In genomic region chr2:200702646-200703118, GRCh38 we compare ENCODE assay signal across 10 cellular contexts.
DNase-seq lines count a peak whose midpoint lies in the region; ATAC-seq and TF ChIP-seq lines count a peak whose summit lies in the region.
"Had no signal": no experiment of that assay in that cellular context is flagged by ENCODE, and none has a peak within 500 bp of the region (broad histone marks: within the 10 kb centered on the region; RNA-seq: fewer than 3 reads in every experiment).

No MANE protein-coding gene starts in this region.

- no peak overlapping the region for H3K4me3 Mint-ChIP-seq in activated T-cell treated with anti-CD3 and anti-CD28 coated beads, Interleukin-2, amount 50 U/mL, for 4 hours
- H3K4me3 Mint-ChIP-seq in stimulated activated naive CD8-positive, alpha-beta T cell treated with anti-CD3 and anti-CD28 coated beads, Interleukin-15, amount 100 ng/mL, for 72 hours, result peak overlapping the region in 1 of 2 donors; percentile 53
- H3K4me3 Mint-ChIP-seq: neural crest cell had no signal

- peaks cover 18% of the 10 kb centered on the region for H3K4me1 Mint-ChIP-seq in activated T-cell treated with anti-CD3 and anti-CD28 coated beads, Interleukin-2, amount 50 U/mL, for 4 hours (ENCODE audit: low read depth)
- H3K4me1 Mint-ChIP-seq in stimulated activated naive CD8-positive, alpha-beta T cell treated with anti-CD3 and anti-CD28 coated beads, Interleukin-15, amount 100 ng/mL, for 72 hours, result peaks cover 31% of the 10 kb centered on the region
- H3K4me1 Mint-ChIP-seq: neural crest cell had no signal

- peak; percentile 71 for DNase-seq in activated naive CD4-positive, alpha-beta T cell treated with Interleukin-2 at 50 U/mL for 16 hours
- DNase-seq in activated naive CD4-positive, alpha-beta T cell (lab: John Stamatoyannopoulos, UW), result no peak
- peak; percentile 50 for DNase-seq in activated T-cell treated with anti-CD3 and anti-CD28 coated beads, Interleukin-2, amount 50 U/mL, for 4 hours
- peak; percentile 38 to 62 for DNase-seq in stimulated activated naive CD8-positive, alpha-beta T cell treated with anti-CD3 and anti-CD28 coated beads, Interleukin-15, amount 100 ng/mL, for 72 hours
- DNase-seq in NCI-H510A (lab: John Stamatoyannopoulos, UW) (no peak), NCI-H1105 (lab: John Stamatoyannopoulos, UW) (no peak), MG63 (no peak)
- DNase-seq: KG1 had no signal

- no peaks in the 10 kb centered on the region for H3K9me3 ChIP-seq in liver (ENCODE audit: control insufficient read depth in 4 of 4, low read length in 3 of 4)
- no peaks in the 10 kb centered on the region for H3K9me3 ChIP-seq in MG63

- H3K9ac ChIP-seq in liver (ENCODE audit: low read depth in 1 of 2, low read length in 2 of 2), result peak overlapping the region in 1 of 2 donors; percentile 21

- peak in 1 of 2 donors; percentile 27 for TF ChIP-seq RAD21 in liver (IDR thresholded peaks at IDR 0.05)

- H3K4me3 ChIP-seq in liver (ENCODE audit: low read depth in 1 of 3, low read length in 3 of 3), result no peak overlapping the region
- H3K4me3 ChIP-seq in MG63, result no peak overlapping the region

- peak overlapping the region; percentile 24 to 68 for H3K27ac ChIP-seq in liver (ENCODE audit: low read depth in 1 of 2, low read length in 2 of 2)

- H3K36me3 ChIP-seq in liver (ENCODE audit: control insufficient read depth in 4 of 4, insufficient read depth in 3 of 4, low read depth in 1 of 4, low read length in 3 of 4), result no peaks in the 10 kb centered on the region
- no peaks in the 10 kb centered on the region for H3K36me3 ChIP-seq in MG63

- no peaks in the 10 kb centered on the region for H3K27me3 Mint-ChIP-seq in activated T-cell treated with anti-CD3 and anti-CD28 coated beads, Interleukin-2, amount 50 U/mL, for 4 hours (ENCODE audit: low read depth)
- peaks cover 8% of the 10 kb centered on the region for H3K27me3 Mint-ChIP-seq in stimulated activated naive CD8-positive, alpha-beta T cell treated with anti-CD3 and anti-CD28 coated beads, Interleukin-15, amount 100 ng/mL, for 72 hours

- H3K27ac Mint-ChIP-seq in stimulated activated naive CD8-positive, alpha-beta T cell treated with anti-CD3 and anti-CD28 coated beads, Interleukin-15, amount 100 ng/mL, for 72 hours, result peak overlapping the region in 1 of 2 donors; percentile 90

- peak; percentile 81 to 82 for ATAC-seq in activated T-cell treated with anti-CD3 and anti-CD28 coated beads, Interleukin-2, amount 50 U/mL, for 4 hours
- ATAC-seq in stimulated activated naive CD8-positive, alpha-beta T cell treated with anti-CD3 and anti-CD28 coated beads, Interleukin-15, amount 100 ng/mL, for 72 hours, result peak; percentile 56

- no peaks in the 10 kb centered on the region for H3K27me3 ChIP-seq in liver (ENCODE audit: control insufficient read depth in 4 of 4, insufficient read depth in 4 of 4, low read length in 3 of 4)
- H3K27me3 ChIP-seq in MG63, result no peaks in the 10 kb centered on the region

- H3K9me3 Mint-ChIP-seq in activated T-cell treated with anti-CD3 and anti-CD28 coated beads, Interleukin-2, amount 50 U/mL, for 4 hours, result no peaks in the 10 kb centered on the region
- no peaks in the 10 kb centered on the region for H3K9me3 Mint-ChIP-seq in stimulated activated naive CD8-positive, alpha-beta T cell treated with anti-CD3 and anti-CD28 coated beads, Interleukin-15, amount 100 ng/mL, for 72 hours
- H3K9me3 Mint-ChIP-seq: neural crest cell had no signal

- peaks cover 0 to 16% (median 10%) of the 10 kb centered on the region in 4 donors for H3K4me1 ChIP-seq in liver (ENCODE audit: control insufficient read depth in 4 of 4, insufficient read depth in 4 of 4, low read length in 3 of 4)

- TF ChIP-seq CTCF in liver (IDR thresholded peaks at IDR 0.05; ENCODE audit: low read depth, low read length, missing input control), result no peak

- no peaks in the 10 kb centered on the region for H3K36me3 Mint-ChIP-seq in activated T-cell treated with anti-CD3 and anti-CD28 coated beads, Interleukin-2, amount 50 U/mL, for 4 hours (ENCODE audit: insufficient read depth)

- 41% methylated on average over 4 of the region's 4 CpGs for WGBS in liver

TF ChIP-seq in liver, 16 proteins besides CTCF, POLR2A, EP300 and RAD21:
- peak; percentile 27 for TF ChIP-seq NR2F2 (IDR thresholded peaks at IDR 0.05)
- TF ChIP-seq FOXA1 (IDR thresholded peaks at IDR 0.05), result no peak
- peak; percentile 58 for TF ChIP-seq MAX (IDR thresholded peaks at IDR 0.05)
- TF ChIP-seq TAF1 (conservative IDR thresholded peaks at IDR 0.05), result no peak
- peak; percentile 48 for TF ChIP-seq FOXA2 (IDR thresholded peaks at IDR 0.05)
- peak; percentile 77 to 88 for TF ChIP-seq JUND (IDR thresholded peaks at IDR 0.05)
- TF ChIP-seq HNF4G (IDR thresholded peaks at IDR 0.05), result no peak
- TF ChIP-seq ZBTB33 (IDR thresholded peaks at IDR 0.05), result peak; percentile 75
- TF ChIP-seq REST (IDR thresholded peaks at IDR 0.05), result peak; percentile 66
- peak; percentile 72 for TF ChIP-seq SP1 (IDR thresholded peaks at IDR 0.05)
- peak; percentile 97 to 98 for TF ChIP-seq RXRA (IDR thresholded peaks at IDR 0.05)
- TF ChIP-seq GABPA (IDR thresholded peaks at IDR 0.05 in 1 of 2, conservative IDR thresholded peaks at IDR 0.05 in 1 of 2), result no peak
- peak; percentile 42 for TF ChIP-seq ATF3 (IDR thresholded peaks at IDR 0.05)
- TF ChIP-seq EGR1 (IDR thresholded peaks at IDR 0.05; ENCODE audit: low read depth in 2 of 2), result no peak
- peak; percentile 63 for TF ChIP-seq YY1 (IDR thresholded peaks at IDR 0.05)
- peak; percentile 79 to 91 for TF ChIP-seq HNF4A (conservative IDR thresholded peaks at IDR 0.05)
TF ChIP-seq in liver: peak in this region for 11.

Comparison
In these comparisons a context has a peak if more than half of its experiments do, and no peak if none do; other contexts are left out.
1. DNase-seq: peak in activated naive CD4-positive, alpha-beta T cell treated with Interleukin-2 at 50 U/mL for 16 hours (single experiment), activated T-cell treated with anti-CD3 and anti-CD28 coated beads, Interleukin-2, amount 50 U/mL, for 4 hours (single experiment) and stimulated activated naive CD8-positive, alpha-beta T cell treated with anti-CD3 and anti-CD28 coated beads, Interleukin-15, amount 100 ng/mL, for 72 hours (2 of 2); none in activated naive CD4-positive, alpha-beta T cell (0 of 4), NCI-H510A (single experiment), NCI-H1105 (single experiment) and MG63 (single experiment).